In the genomic region with DNA sequence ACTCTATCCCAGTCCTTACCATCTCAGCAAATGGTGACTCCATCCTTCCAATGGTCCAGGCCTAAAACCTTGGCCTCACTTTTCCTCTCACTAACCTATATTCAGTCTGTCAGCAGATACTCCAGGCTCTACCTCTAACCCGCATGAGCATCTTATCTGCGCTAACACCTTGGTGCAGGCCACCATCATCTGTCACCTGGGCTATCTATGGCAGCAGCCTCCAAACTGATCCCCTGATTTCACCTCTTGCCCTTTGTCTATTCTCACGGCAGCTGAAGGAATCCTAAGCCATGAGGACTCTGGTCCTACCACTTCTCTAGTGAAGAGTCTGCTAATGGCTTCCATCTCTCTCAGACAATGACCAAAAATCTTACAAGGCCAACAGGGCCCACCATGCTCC, we compare ENCODE assay signal across 8 cellular contexts. TPM values are rescaled to one million over a fixed set of nuclear protein-coding genes. Genes with fewer than 3 reads are reported as not detected.
"Had no signal": no experiment of that assay in that cellular context is flagged by ENCODE, and none has a peak within 500 bp of the region (broad histone marks: within the 10 kb centered on the region; RNA-seq: fewer than 3 reads in every experiment).

No MANE protein-coding gene starts in this region.

- H2AFZ ChIP-seq: GM23338 had no signal

- H3K4me1 ChIP-seq: HAP-1 had no signal

- H3K27ac ChIP-seq: HL-60 had no signal

- H3K9me3 ChIP-seq: HAP-1 had no signal

- H3K36me3 ChIP-seq: HAP-1 had no signal

- H3K4me3 ChIP-seq: GM23338, HAP-1 had no signal

- H3K4me2 ChIP-seq: GM23338 had no signal

RNA-seq across cellular contexts. Expression of a gene that starts 57.9 kb away (rescaled TPM):
- total RNA-seq: GM23338, H4, H7, HepG2, HT1080 had no signal
- polyA plus RNA-seq: GM23338, HepG2, IgD-negative memory B cell had no signal
